Comparison of ENCODE assay signal across 20 cellular contexts in genomic region chr11:35563413-35564245, GRCh38. TPM values are rescaled to one million over a fixed set of nuclear protein-coding genes. Genes with fewer than 3 reads are reported as not detected.
DNase-seq lines count a peak whose midpoint lies in the region; ATAC-seq and TF ChIP-seq lines count a peak whose summit lies in the region.
"Had no signal": no experiment of that assay in that cellular context is flagged by ENCODE, and none has a peak within 500 bp of the region (broad histone marks: within the 10 kb centered on the region; RNA-seq: fewer than 3 reads in every experiment).

No MANE protein-coding gene starts in this region.

- H3K4me3 ChIP-seq in coronary artery (peak overlapping the region; percentile 2), foreskin fibroblast (ENCODE audit: low read depth in 1 of 2, low read length in 2 of 2) (peak overlapping the region in 1 of 2 donors; percentile 17), vagina (no peak overlapping the region)
- H3K4me3 ChIP-seq: Peyer's patch had no signal

- TF ChIP-seq CTCF in coronary artery (IDR thresholded peaks at IDR 0.05) (no peak), foreskin fibroblast (IDR thresholded peaks at IDR 0.05; ENCODE audit: low read depth, low read length) (no peak), vagina (IDR thresholded peaks at IDR 0.05) (no peak)

- H3K36me3 ChIP-seq in vagina, result no peaks in the 10 kb centered on the region
- H3K36me3 ChIP-seq: Peyer's patch had no signal

- H3K9me3 ChIP-seq in vagina, result no peaks in the 10 kb centered on the region
- H3K9me3 ChIP-seq: Peyer's patch had no signal

- H3K4me1 ChIP-seq in vagina, result peaks cover 36% of the 10 kb centered on the region
- H3K4me1 ChIP-seq: Peyer's patch had no signal

- DNase-seq in NCI-H82 (lab: John Stamatoyannopoulos, UW) (peak; percentile 0), NCI-H82 treated with DMSO at 0.1 percent for 48 hours (lab: John Stamatoyannopoulos, UW; ENCODE audit: unreplicated experiment) (no peak), coronary artery (ENCODE audit: low spot score) (no peak), foreskin fibroblast (peak; percentile 36 to 67), vagina (ENCODE audit: extremely low spot score in 2 of 2) (no peak), HuH-7 (ENCODE audit: low spot score) (no peak), T-helper 2 cell (no peak)
- DNase-seq: COR-L47, DMS153, H9, KBM-7, NCI-H1048, NCI-H1694, NCI-H510A, Peyer's patch, Right ventricle myocardium superior had no signal

- H3K27ac ChIP-seq in coronary artery (no peak overlapping the region), vagina (peak overlapping the region; percentile 12)
- H3K27ac ChIP-seq: 22Rv1, C4-2B, HL-60, Peyer's patch had no signal

- no peak for ATAC-seq in HG03097 (IDR thresholded peaks at IDR 0.05; ENCODE audit: low FRiP score, unreplicated experiment)

- TF ChIP-seq POLR2A in vagina (IDR thresholded peaks at IDR 0.05), result no peak

- H3K27me3 ChIP-seq in vagina, result no peaks in the 10 kb centered on the region
- H3K27me3 ChIP-seq: Peyer's patch had no signal

- intact Hi-C loops in vagina (cut with DNase I), result no loop called here

RNA-seq across cellular contexts. Expression of gene PAMR1, which starts 38.2 kb away (rescaled TPM):
- 46.7 TPM for total RNA-seq in vagina

RNA-seq across cellular contexts. Expression of gene FJX1, which starts 54.6 kb away (rescaled TPM):
- 7.4 TPM for total RNA-seq in vagina
- total RNA-seq: Peyer's patch had no signal

Comparison
In these comparisons a context has a peak if more than half of its experiments do, and no peak if none do; other contexts are left out.
1. DNase-seq: peak in NCI-H82 (single experiment) and foreskin fibroblast (2 of 2); none in NCI-H82 treated with DMSO at 0.1 percent for 48 hours (single experiment), coronary artery (single experiment), vagina (0 of 2), HuH-7 (single experiment) and T-helper 2 cell (0 of 5).